1 cellular context compared by ENCODE assay signal in the genomic region with DNA sequence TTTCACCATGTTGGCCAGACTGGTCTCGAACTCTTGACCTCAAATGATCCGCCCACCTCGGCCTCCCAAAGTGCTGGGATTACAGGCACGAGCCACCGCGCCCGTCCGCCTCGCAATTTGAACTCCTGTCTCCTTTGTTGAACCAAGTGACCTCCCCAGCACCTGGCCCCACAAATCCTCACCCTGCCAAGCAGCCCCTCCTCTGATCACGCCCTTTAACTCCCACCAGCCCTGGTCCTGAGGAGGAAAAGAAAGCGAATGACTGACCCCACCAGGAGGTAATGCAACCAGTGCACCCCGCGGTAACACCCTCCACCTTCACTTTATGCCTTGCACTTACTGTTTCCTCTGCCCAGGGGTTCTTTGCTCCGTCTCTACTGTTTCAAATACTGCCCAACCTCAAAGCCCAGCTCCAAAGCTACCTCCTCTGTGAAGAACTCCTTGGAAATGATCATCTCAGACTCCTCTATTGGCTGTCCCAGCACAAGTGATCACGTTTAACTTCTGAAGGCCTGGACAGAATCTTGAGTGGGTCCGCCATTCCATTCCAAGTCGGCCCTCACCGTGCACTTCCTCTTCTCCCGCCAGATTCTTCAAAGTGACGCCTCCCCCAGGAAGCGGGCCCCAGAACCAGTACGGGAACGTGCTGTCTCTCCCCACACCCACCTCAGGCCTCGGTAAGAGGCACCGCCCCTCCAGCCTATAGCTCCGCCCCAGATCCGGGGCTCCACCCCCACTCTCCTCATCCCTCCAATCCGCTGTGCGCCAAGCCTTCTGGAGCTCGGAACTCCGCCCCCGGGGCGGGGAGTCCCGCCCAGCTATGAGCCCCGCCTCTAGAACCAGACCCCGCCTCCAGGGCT.
TF ChIP-seq lines count a peak whose summit lies in the region.

No MANE protein-coding gene starts in this region.

TF ChIP-seq in HepG2, 621 proteins besides CTCF, POLR2A, EP300 and RAD21 (continued from another document and continues in another):
- TF ChIP-seq ZNF589 (CRISPR knock-in tag; conservative IDR thresholded peaks at IDR 0.05) (0 out of 2 replicates have a peak, but pooled peaks have one; percentile 45), CEBPG (CRISPR knock-in tag; IDR thresholded peaks at IDR 0.05) (no peak), NR2F2 (IDR thresholded peaks at IDR 0.05; ENCODE audit: borderline replicate concordance, low read depth) (0 out of 2 replicates have a peak, but pooled peaks have one; percentile 18), SYNCRIP (IDR thresholded peaks at IDR 0.05; ENCODE audit: insufficient read depth, low read depth, low read length) (no peak), PHF20 (CRISPR knock-in tag; IDR thresholded peaks at IDR 0.05) (peak; percentile 26; the same call in 1 of the 2 replicates), MZF1 (CRISPR knock-in tag; IDR thresholded peaks at IDR 0.05; ENCODE audit: borderline replicate concordance) (no peak), PCBP1 (IDR thresholded peaks at IDR 0.05; ENCODE audit: borderline replicate concordance, low read depth, low read length) (0 out of 2 replicates have a peak, but pooled peaks have one; percentile 41), TARDBP (CRISPR knock-in tag; IDR thresholded peaks at IDR 0.05) (0 out of 2 replicates have a peak, but pooled peaks have one; percentile 21), KDM2A (CRISPR knock-in tag; IDR thresholded peaks at IDR 0.05; ENCODE audit: borderline replicate concordance, low read depth) (peak; percentile 18; the same call in 1 of the 2 replicates), ZNF30 (CRISPR knock-in tag; IDR thresholded peaks at IDR 0.05) (peak; percentile 59; the same call in 1 of the 2 replicates), ZNF850 (CRISPR knock-in tag; conservative IDR thresholded peaks at IDR 0.05) (no peak), HES4 (CRISPR knock-in tag; IDR thresholded peaks at IDR 0.05; ENCODE audit: borderline replicate concordance) (no peak; the same call in 1 of the 2 replicates), ZNF235 (CRISPR knock-in tag; IDR thresholded peaks at IDR 0.05; ENCODE audit: borderline replicate concordance) (no peak), NFYC (CRISPR knock-in tag; IDR thresholded peaks at IDR 0.05) (peak; percentile 55), GABPB1 (CRISPR knock-in tag; IDR thresholded peaks at IDR 0.05) (peak; percentile 67), ZNF556 (CRISPR knock-in tag; IDR thresholded peaks at IDR 0.05; ENCODE audit: borderline replicate concordance) (0 out of 2 replicates have a peak, but pooled peaks have one; percentile 19), YY1 (IDR thresholded peaks at IDR 0.05; ENCODE audit: insufficient read depth, insufficient replicate concordance, low read depth, low read length) (peak; percentile 48), ARNT2 (CRISPR knock-in tag; IDR thresholded peaks at IDR 0.05; ENCODE audit: low read depth) (no peak), ZNF761 (CRISPR knock-in tag; conservative IDR thresholded peaks at IDR 0.05) (0 out of 2 replicates have a peak, but pooled peaks have one; percentile 49), PHF21A (CRISPR knock-in tag; IDR thresholded peaks at IDR 0.05) (0 out of 2 replicates have a peak, but pooled peaks have one; percentile 21), ZNF230 (CRISPR knock-in tag; IDR thresholded peaks at IDR 0.05) (0 out of 2 replicates have a peak, but pooled peaks have one; percentile 70), AKAP8 (CRISPR knock-in tag; IDR thresholded peaks at IDR 0.05) (peak; percentile 22; the same call in 1 of the 2 replicates), NFAT5 (CRISPR knock-in tag; IDR thresholded peaks at IDR 0.05) (0 out of 2 replicates have a peak, but pooled peaks have one; percentile 14), KLF15 (CRISPR knock-in tag; IDR thresholded peaks at IDR 0.05; ENCODE audit: borderline replicate concordance) (no peak), GABPA (IDR thresholded peaks at IDR 0.05; ENCODE audit: low read depth, low read length) (no peak), GABPA (CRISPR knock-in tag; IDR thresholded peaks at IDR 0.05; ENCODE audit: low read depth) (peak; percentile 69), ZBTB42 (CRISPR knock-in tag; IDR thresholded peaks at IDR 0.05) (no peak), ZNF629 (CRISPR knock-in tag; conservative IDR thresholded peaks at IDR 0.05) (0 out of 2 replicates have a peak, but pooled peaks have one; percentile 9), ZFP90 (CRISPR knock-in tag; IDR thresholded peaks at IDR 0.05; ENCODE audit: borderline replicate concordance) (peak; percentile 10; the same call in 1 of the 2 replicates), ELF1 (CRISPR knock-in tag; IDR thresholded peaks at IDR 0.05) (peak; percentile 65), ZKSCAN5 (CRISPR knock-in tag; IDR thresholded peaks at IDR 0.05) (0 out of 2 replicates have a peak, but pooled peaks have one; percentile 19), ZNF614 (CRISPR knock-in tag; IDR thresholded peaks at IDR 0.05; ENCODE audit: borderline replicate concordance) (no peak), PRMT3 (CRISPR knock-in tag; IDR thresholded peaks at IDR 0.05; ENCODE audit: borderline replicate concordance, low read depth) (no peak), ZNF782 (CRISPR knock-in tag; IDR thresholded peaks at IDR 0.05; ENCODE audit: borderline replicate concordance) (no peak), GFI1 (CRISPR knock-in tag; IDR thresholded peaks at IDR 0.05; ENCODE audit: borderline replicate concordance) (peak; percentile 52; the same call in 1 of the 2 replicates), ZNF746 (CRISPR knock-in tag; IDR thresholded peaks at IDR 0.05) (peak; percentile 16; the same call in 1 of the 2 replicates), PAWR (CRISPR knock-in tag; IDR thresholded peaks at IDR 0.05; ENCODE audit: borderline replicate concordance) (no peak), ZNF773 (CRISPR knock-in tag; IDR thresholded peaks at IDR 0.05; ENCODE audit: borderline replicate concordance) (no peak), ZNF569 (CRISPR knock-in tag; IDR thresholded peaks at IDR 0.05; ENCODE audit: borderline replicate concordance) (no peak), ZNF335 (CRISPR knock-in tag; IDR thresholded peaks at IDR 0.05) (no peak), ZNF788 (CRISPR knock-in tag; IDR thresholded peaks at IDR 0.05; ENCODE audit: borderline replicate concordance) (peak; percentile 5; the same call in 1 of the 2 replicates), SAP130 (CRISPR knock-in tag; IDR thresholded peaks at IDR 0.05; ENCODE audit: low read depth) (peak; percentile 96), ZNF883 (CRISPR knock-in tag; IDR thresholded peaks at IDR 0.05; ENCODE audit: not compliant biosample characterization) (peak; percentile 58), PHF8 (CRISPR knock-in tag; IDR thresholded peaks at IDR 0.05) (no peak), ZNF263 (CRISPR knock-in tag; IDR thresholded peaks at IDR 0.05) (peak; percentile 33; the same call in 1 of the 2 replicates)
- TF ChIP-seq, protein P1, sequence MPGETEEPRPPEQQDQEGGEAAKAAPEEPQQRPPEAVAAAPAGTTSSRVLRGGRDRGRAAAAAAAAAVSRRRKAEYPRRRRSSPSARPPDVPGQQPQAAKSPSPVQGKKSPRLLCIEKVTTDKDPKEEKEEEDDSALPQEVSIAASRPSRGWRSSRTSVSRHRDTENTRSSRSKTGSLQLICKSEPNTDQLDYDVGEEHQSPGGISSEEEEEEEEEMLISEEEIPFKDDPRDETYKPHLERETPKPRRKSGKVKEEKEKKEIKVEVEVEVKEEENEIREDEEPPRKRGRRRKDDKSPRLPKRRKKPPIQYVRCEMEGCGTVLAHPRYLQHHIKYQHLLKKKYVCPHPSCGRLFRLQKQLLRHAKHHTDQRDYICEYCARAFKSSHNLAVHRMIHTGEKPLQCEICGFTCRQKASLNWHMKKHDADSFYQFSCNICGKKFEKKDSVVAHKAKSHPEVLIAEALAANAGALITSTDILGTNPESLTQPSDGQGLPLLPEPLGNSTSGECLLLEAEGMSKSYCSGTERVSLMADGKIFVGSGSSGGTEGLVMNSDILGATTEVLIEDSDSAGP (CRISPR knock-in tag; IDR thresholded peaks at IDR 0.05; ENCODE audit: borderline replicate concordance), result 0 out of 2 replicates have a peak, but pooled peaks have one; percentile 27
- TF ChIP-seq, protein P2, sequence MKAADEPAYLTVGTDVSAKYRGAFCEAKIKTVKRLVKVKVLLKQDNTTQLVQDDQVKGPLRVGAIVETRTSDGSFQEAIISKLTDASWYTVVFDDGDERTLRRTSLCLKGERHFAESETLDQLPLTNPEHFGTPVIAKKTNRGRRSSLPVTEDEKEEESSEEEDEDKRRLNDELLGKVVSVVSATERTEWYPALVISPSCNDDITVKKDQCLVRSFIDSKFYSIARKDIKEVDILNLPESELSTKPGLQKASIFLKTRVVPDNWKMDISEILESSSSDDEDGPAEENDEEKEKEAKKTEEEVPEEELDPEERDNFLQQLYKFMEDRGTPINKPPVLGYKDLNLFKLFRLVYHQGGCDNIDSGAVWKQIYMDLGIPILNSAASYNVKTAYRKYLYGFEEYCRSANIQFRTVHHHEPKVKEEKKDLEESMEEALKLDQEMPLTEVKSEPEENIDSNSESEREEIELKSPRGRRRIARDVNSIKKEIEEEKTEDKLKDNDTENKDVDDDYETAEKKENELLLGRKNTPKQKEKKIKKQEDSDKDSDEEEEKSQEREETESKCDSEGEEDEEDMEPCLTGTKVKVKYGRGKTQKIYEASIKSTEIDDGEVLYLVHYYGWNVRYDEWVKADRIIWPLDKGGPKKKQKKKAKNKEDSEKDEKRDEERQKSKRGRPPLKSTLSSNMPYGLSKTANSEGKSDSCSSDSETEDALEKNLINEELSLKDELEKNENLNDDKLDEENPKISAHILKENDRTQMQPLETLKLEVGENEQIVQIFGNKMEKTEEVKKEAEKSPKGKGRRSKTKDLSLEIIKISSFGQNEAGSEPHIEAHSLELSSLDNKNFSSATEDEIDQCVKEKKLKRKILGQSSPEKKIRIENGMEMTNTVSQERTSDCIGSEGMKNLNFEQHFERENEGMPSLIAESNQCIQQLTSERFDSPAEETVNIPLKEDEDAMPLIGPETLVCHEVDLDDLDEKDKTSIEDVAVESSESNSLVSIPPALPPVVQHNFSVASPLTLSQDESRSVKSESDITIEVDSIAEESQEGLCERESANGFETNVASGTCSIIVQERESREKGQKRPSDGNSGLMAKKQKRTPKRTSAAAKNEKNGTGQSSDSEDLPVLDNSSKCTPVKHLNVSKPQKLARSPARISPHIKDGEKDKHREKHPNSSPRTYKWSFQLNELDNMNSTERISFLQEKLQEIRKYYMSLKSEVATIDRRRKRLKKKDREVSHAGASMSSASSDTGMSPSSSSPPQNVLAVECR (CRISPR knock-in tag; IDR thresholded peaks at IDR 0.05; ENCODE audit: borderline replicate concordance), result peak; percentile 71
- TF ChIP-seq, protein P3, sequence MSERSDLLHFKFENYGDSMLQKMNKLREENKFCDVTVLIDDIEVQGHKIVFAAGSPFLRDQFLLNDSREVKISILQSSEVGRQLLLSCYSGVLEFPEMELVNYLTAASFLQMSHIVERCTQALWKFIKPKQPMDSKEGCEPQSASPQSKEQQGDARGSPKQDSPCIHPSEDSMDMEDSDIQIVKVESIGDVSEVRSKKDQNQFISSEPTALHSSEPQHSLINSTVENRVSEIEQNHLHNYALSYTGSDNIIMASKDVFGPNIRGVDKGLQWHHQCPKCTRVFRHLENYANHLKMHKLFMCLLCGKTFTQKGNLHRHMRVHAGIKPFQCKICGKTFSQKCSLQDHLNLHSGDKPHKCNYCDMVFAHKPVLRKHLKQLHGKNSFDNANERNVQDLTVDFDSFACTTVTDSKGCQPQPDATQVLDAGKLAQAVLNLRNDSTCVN (CRISPR knock-in tag; IDR thresholded peaks at IDR 0.05; ENCODE audit: borderline replicate concordance), result no peak; the same call in 1 of the 2 replicates
- TF ChIP-seq, protein P4, sequence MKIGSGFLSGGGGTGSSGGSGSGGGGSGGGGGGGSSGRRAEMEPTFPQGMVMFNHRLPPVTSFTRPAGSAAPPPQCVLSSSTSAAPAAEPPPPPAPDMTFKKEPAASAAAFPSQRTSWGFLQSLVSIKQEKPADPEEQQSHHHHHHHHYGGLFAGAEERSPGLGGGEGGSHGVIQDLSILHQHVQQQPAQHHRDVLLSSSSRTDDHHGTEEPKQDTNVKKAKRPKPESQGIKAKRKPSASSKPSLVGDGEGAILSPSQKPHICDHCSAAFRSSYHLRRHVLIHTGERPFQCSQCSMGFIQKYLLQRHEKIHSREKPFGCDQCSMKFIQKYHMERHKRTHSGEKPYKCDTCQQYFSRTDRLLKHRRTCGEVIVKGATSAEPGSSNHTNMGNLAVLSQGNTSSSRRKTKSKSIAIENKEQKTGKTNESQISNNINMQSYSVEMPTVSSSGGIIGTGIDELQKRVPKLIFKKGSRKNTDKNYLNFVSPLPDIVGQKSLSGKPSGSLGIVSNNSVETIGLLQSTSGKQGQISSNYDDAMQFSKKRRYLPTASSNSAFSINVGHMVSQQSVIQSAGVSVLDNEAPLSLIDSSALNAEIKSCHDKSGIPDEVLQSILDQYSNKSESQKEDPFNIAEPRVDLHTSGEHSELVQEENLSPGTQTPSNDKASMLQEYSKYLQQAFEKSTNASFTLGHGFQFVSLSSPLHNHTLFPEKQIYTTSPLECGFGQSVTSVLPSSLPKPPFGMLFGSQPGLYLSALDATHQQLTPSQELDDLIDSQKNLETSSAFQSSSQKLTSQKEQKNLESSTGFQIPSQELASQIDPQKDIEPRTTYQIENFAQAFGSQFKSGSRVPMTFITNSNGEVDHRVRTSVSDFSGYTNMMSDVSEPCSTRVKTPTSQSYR (CRISPR knock-in tag; IDR thresholded peaks at IDR 0.05; ENCODE audit: borderline replicate concordance), result no peak
